Comparison of ENCODE assay signal across 20 cellular contexts in genomic region chr7:146366938-146367337, GRCh38.
DNase-seq lines count a peak whose midpoint lies in the region; FAIRE-seq and TF ChIP-seq lines count a peak whose summit lies in the region.
"Had no signal": no experiment of that assay in that cellular context is flagged by ENCODE, and none has a peak within 500 bp of the region (broad histone marks: within the 10 kb centered on the region; RNA-seq: fewer than 3 reads in every experiment).

No MANE protein-coding gene starts in this region.

- no peaks in the 10 kb centered on the region for H3K4me1 ChIP-seq in astrocyte (ENCODE audit: insufficient read depth, low read length)
- H3K4me1 ChIP-seq: suprapubic skin had no signal

- DNase-seq in A172 (ENCODE audit: low spot score) (peak; percentile 72), LHCN-M2 (ENCODE audit: low read depth) (peak; percentile 1), astrocyte (ENCODE audit: low read depth) (peak; percentile 7), fibroblast of mammary gland (ENCODE audit: low read depth) (peak; percentile 23), GOT3 (lab: John Stamatoyannopoulos, UW) (no peak), C1 segment of cervical spinal cord (lab: John Stamatoyannopoulos, UW) (no peak), GM12891 (ENCODE audit: insufficient read length, low spot score) (no peak)
- no peak for DNase-seq in stimulated activated CD4-positive, alpha-beta T cell treated with anti-CD3 and anti-CD28 coated beads, Interleukin-4, amount 100 ng/mL, for 4 hours
- DNase-seq: activated CD4-positive, alpha-beta memory T cell treated with anti-CD3 and anti-CD28 coated beads, Interleukin-2, amount 10 ng/mL, durations not matched to agents 7 days and 5 days; activated naive CD4-positive, alpha-beta T cell; activated T-cell treated with anti-CD3 and anti-CD28 coated beads, Interleukin-2, amount 50 U/mL, for 1 hour; anterior cingulate cortex; dermis blood vessel endothelial cell; Karpas-422; NCI-H1092 treated with DMSO at 0.1 percent for 48 hours; NCI-H69; T-helper 2 cell had no signal

- no peaks in the 10 kb centered on the region for H3K79me2 ChIP-seq in astrocyte (ENCODE audit: insufficient read depth, low read length)

- H3K27me3 ChIP-seq in astrocyte (ENCODE audit: insufficient read depth, low read length): no peaks in the 10 kb centered on the region
- H3K27me3 ChIP-seq: BLaER1 treated with 17β-estradiol and CSF1 and Interleukin-3, amounts not matched to agents 10 nM and 100 nM; neutrophil; suprapubic skin had no signal

- no peaks in the 10 kb centered on the region for H3K9me3 Mint-ChIP-seq in astrocyte (ENCODE audit: unreplicated experiment)

- no peak overlapping the region for H3K4me3 ChIP-seq in astrocyte (ENCODE audit: insufficient read depth, low read depth, low read length)
- no peak overlapping the region for H3K4me3 ChIP-seq in fibroblast of mammary gland (ENCODE audit: control insufficient read depth, low read depth, low read length)
- H3K4me3 ChIP-seq: BLaER1 treated with 17β-estradiol and CSF1 and Interleukin-3, amounts not matched to agents 10 nM and 100 nM; suprapubic skin had no signal

- no peak for FAIRE-seq in astrocyte (lab: Jason Lieb, UNC)
- FAIRE-seq in GM12891 (lab: Jason Lieb, UNC): no peak

- H3K36me3 ChIP-seq in astrocyte (ENCODE audit: insufficient read depth, low read length): no peaks in the 10 kb centered on the region
- H3K36me3 ChIP-seq: BLaER1 treated with 17β-estradiol and CSF1 and Interleukin-3, amounts not matched to agents 10 nM and 100 nM; neutrophil; suprapubic skin had no signal

- no peak for TF ChIP-seq POLR2A in GM12891 (IDR thresholded peaks at IDR 0.05; ENCODE audit: low read depth, low read length)

- no peak overlapping the region for H3K4me3 Mint-ChIP-seq in astrocyte (ENCODE audit: unreplicated experiment)
- H3K4me3 Mint-ChIP-seq: activated CD4-positive, alpha-beta memory T cell treated with anti-CD3 and anti-CD28 coated beads, Interleukin-2, amount 10 ng/mL, durations not matched to agents 7 days and 5 days had no signal

- no peak overlapping the region for H3K27ac Mint-ChIP-seq in astrocyte (ENCODE audit: unreplicated experiment)
- H3K27ac Mint-ChIP-seq: activated CD4-positive, alpha-beta memory T cell treated with anti-CD3 and anti-CD28 coated beads, Interleukin-2, amount 10 ng/mL, durations not matched to agents 7 days and 5 days had no signal

- H3K9me3 ChIP-seq in astrocyte (ENCODE audit: insufficient read depth, low read depth, low read length): no peaks in the 10 kb centered on the region
- H3K9me3 ChIP-seq: BLaER1 treated with 17β-estradiol and CSF1 and Interleukin-3, amounts not matched to agents 10 nM and 100 nM; neutrophil; suprapubic skin had no signal

- H4K20me1 ChIP-seq in astrocyte (ENCODE audit: insufficient read depth, low read length): no peaks in the 10 kb centered on the region
- H4K20me1 ChIP-seq: BLaER1 treated with 17β-estradiol and CSF1 and Interleukin-3, amounts not matched to agents 10 nM and 100 nM had no signal

- no peak overlapping the region for H3K27ac ChIP-seq in astrocyte (ENCODE audit: low read depth, low read length)
- H3K27ac ChIP-seq: BLaER1 treated with 17β-estradiol and CSF1 and Interleukin-3, amounts not matched to agents 10 nM and 100 nM; neutrophil; suprapubic skin had no signal

- H3K9ac ChIP-seq in astrocyte (ENCODE audit: low read length): no peak overlapping the region
- H3K9ac ChIP-seq: BLaER1 treated with 17β-estradiol and CSF1 and Interleukin-3, amounts not matched to agents 10 nM and 100 nM had no signal

- no peaks in the 10 kb centered on the region for H3K27me3 Mint-ChIP-seq in astrocyte (ENCODE audit: low read depth, unreplicated experiment)
- H3K27me3 Mint-ChIP-seq: activated CD4-positive, alpha-beta memory T cell treated with anti-CD3 and anti-CD28 coated beads, Interleukin-2, amount 10 ng/mL, durations not matched to agents 7 days and 5 days had no signal

- H2AFZ ChIP-seq in astrocyte (ENCODE audit: low read depth, low read length): no peak overlapping the region

- H3K4me1 Mint-ChIP-seq in astrocyte (ENCODE audit: low read depth, unreplicated experiment): peaks cover 6% of the 10 kb centered on the region
- H3K4me1 Mint-ChIP-seq: activated CD4-positive, alpha-beta memory T cell treated with anti-CD3 and anti-CD28 coated beads, Interleukin-2, amount 10 ng/mL, durations not matched to agents 7 days and 5 days had no signal

- no peak for TF ChIP-seq CTCF in astrocyte (IDR thresholded peaks at IDR 0.05; ENCODE audit: insufficient read depth, low read depth, low read length)
- no peak for TF ChIP-seq CTCF in fibroblast of mammary gland (conservative IDR thresholded peaks at IDR 0.05; ENCODE audit: control insufficient read depth, insufficient read depth, low read depth, low read length)

- no peaks in the 10 kb centered on the region for H3K36me3 Mint-ChIP-seq in astrocyte (ENCODE audit: low read depth, unreplicated experiment)

- H3K4me2 ChIP-seq in astrocyte (ENCODE audit: low read length): no peak overlapping the region
- H3K4me2 ChIP-seq: BLaER1 treated with 17β-estradiol and CSF1 and Interleukin-3, amounts not matched to agents 10 nM and 100 nM had no signal

TF ChIP-seq in GM12891, 5 proteins besides CTCF, POLR2A, EP300 and RAD21:
- TF ChIP-seq PAX5 (IDR thresholded peaks at IDR 0.05; ENCODE audit: insufficient read depth, low read length, severe bottlenecking) (no peak), TAF1 (IDR thresholded peaks at IDR 0.05; ENCODE audit: low read depth, low read length) (no peak), POU2F2 (IDR thresholded peaks at IDR 0.05; ENCODE audit: low read depth, low read length) (no peak), SPI1 (IDR thresholded peaks at IDR 0.05; ENCODE audit: low read depth, low read length) (no peak), POLR2AphosphoS5 (IDR thresholded peaks at IDR 0.05; ENCODE audit: low read depth, low read length) (no peak)

Comparison
In these comparisons a context has a peak if more than half of its experiments do, and no peak if none do; other contexts are left out.
1. DNase-seq: peak in A172 (single experiment), LHCN-M2 (single experiment), astrocyte (single experiment) and fibroblast of mammary gland (single experiment); none in stimulated activated CD4-positive, alpha-beta T cell treated with anti-CD3 and anti-CD28 coated beads, Interleukin-4, amount 100 ng/mL, for 4 hours (0 of 2), GOT3 (single experiment), C1 segment of cervical spinal cord (0 of 14) and GM12891 (single experiment).